8 cellular contexts compared by ENCODE assay signal in the genomic region with DNA sequence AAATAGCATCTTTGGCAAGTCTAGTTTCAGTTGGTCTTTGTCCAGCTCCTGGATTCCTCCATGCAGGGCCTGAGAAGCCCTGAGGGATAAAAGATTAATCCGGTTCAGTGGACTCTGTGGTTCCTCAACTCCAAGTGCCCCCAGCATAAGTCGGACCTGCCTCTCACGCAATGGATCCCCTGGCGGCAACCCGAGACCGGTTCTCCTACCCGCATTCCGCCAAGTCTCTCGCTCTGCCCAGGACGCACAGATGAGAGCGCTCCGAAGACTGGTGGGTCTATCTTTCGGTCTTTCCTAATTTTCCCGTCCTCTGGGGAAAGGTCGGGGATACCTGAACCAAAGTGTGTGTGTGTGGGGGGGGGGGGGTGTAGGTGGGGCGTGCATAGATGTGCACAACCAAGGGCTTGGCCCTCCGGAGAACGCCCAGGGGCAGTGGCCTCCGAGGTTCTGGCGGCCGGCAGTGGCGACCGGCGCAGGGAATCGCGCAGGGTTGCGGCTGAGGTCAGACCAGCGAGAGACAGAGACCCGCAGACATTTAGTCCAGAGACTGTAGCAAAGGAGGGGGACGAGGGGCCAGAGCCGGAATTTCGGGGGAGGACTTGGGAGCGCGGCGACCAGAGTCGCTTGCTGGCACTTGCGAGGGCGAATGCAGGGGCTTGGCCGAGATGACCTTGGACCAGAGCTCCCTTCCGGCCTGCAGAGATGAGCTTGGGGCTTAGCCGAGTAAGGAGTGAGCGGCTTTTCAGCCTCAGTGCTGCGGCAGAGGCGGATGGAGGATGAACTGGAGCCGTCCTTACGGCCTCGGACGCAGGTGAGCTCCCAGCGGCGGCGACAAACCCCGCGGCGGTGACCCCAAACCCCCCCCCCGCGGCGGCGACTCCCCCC. TPM values are rescaled to one million over a fixed set of nuclear protein-coding genes. Genes with fewer than 3 reads are reported as not detected.
A peak's percentile ranks its signal among the peaks of the same experiment; 100 is the strongest.
DNase-seq lines count a peak whose midpoint lies in the region; ATAC-seq and TF ChIP-seq lines count a peak whose summit lies in the region.

No MANE protein-coding gene starts in this region.

- intact Hi-C loops in activated T-helper 2 cell treated with anti-CD3 and anti-CD28 coated beads, Interferon-gamma antibody, Interleukin-2, Interleukin-4, amounts not matched to agents 10 μg/mL and 5 μg/mL and 100 μg/mL, durations not matched to agents 14 hours and 24 hours and 36 hours (cut with micrococcal nuclease), result loop anchor here (2.0 kb wide), 3 partner anchors 18 to 58 kb away; a partner anchor contains a TSS

- no peaks in the 10 kb centered on the region for H3K36me3 Mint-ChIP-seq in activated T-helper 2 cell treated with anti-CD3 and anti-CD28 coated beads, Interferon-gamma antibody, Interleukin-2, Interleukin-4, amounts not matched to agents 10 μg/mL and 5 μg/mL and 100 μg/mL, durations not matched to agents 14 hours and 24 hours and 36 hours (ENCODE audit: low read depth)

- no peaks in the 10 kb centered on the region for H3K9me3 Mint-ChIP-seq in activated T-helper 2 cell treated with anti-CD3 and anti-CD28 coated beads, Interferon-gamma antibody, Interleukin-2, Interleukin-4, amounts not matched to agents 10 μg/mL and 5 μg/mL and 100 μg/mL, durations not matched to agents 14 hours and 24 hours and 36 hours

- peak overlapping the region; percentile 78 for H3K4me3 ChIP-seq in H7 (ENCODE audit: insufficient read depth, low read depth, low read length)

- H3K27me3 Mint-ChIP-seq in activated T-helper 2 cell treated with anti-CD3 and anti-CD28 coated beads, Interferon-gamma antibody, Interleukin-2, Interleukin-4, amounts not matched to agents 10 μg/mL and 5 μg/mL and 100 μg/mL, durations not matched to agents 14 hours and 24 hours and 36 hours (ENCODE audit: low read depth), result peaks cover 5% of the 10 kb centered on the region

- peaks cover 16% of the 10 kb centered on the region for H3K4me1 Mint-ChIP-seq in activated T-helper 2 cell treated with anti-CD3 and anti-CD28 coated beads, Interferon-gamma antibody, Interleukin-2, Interleukin-4, amounts not matched to agents 10 μg/mL and 5 μg/mL and 100 μg/mL, durations not matched to agents 14 hours and 24 hours and 36 hours (ENCODE audit: low read depth)

- H3K27ac Mint-ChIP-seq in activated T-helper 2 cell treated with anti-CD3 and anti-CD28 coated beads, Interferon-gamma antibody, Interleukin-2, Interleukin-4, amounts not matched to agents 10 μg/mL and 5 μg/mL and 100 μg/mL, durations not matched to agents 14 hours and 24 hours and 36 hours, result peak overlapping the region; percentile 86

- H3K27me3 ChIP-seq in H7 (ENCODE audit: control insufficient read depth, insufficient read depth, low read length), result no peaks in the 10 kb centered on the region

- no peak for TF ChIP-seq CTCF in omental fat pad (IDR thresholded peaks at IDR 0.05)

- DNase-seq in activated CD8-positive, alpha-beta memory T cell treated with anti-CD3 and anti-CD28 coated beads, Interleukin-2, amount 50 U/mL, for 48 hours, result peak; percentile 76
- DNase-seq in activated CD8-positive, alpha-beta memory T cell treated with anti-CD3 and anti-CD28 coated beads for 24 hours, result no peak
- peak; percentile 88 for DNase-seq in H7
- DNase-seq in M059J (ENCODE audit: low read depth), result peak; percentile 97
- no peak for DNase-seq in activated T-helper 2 cell treated with anti-CD3 and anti-CD28 coated beads, Interferon-gamma antibody, Interleukin-2, Interleukin-4, amounts not matched to agents 10 μg/mL and 5 μg/mL and 100 μg/mL, durations not matched to agents 14 hours and 24 hours and 36 hours (ENCODE audit: low spot score)
- DNase-seq in glomerular visceral epithelial cell (ENCODE audit: extremely low spot score), result peak; percentile 87
- DNase-seq in omental fat pad (ENCODE audit: low spot score), result no peak
- no peak for DNase-seq in stimulated activated CD4-positive, alpha-beta T cell treated with anti-CD3 and anti-CD28 coated beads, Interleukin-1b, Interleukin-23, amount 100 ng/mL, for 48 hours

- no peaks in the 10 kb centered on the region for H3K36me3 ChIP-seq in H7 (replicated peaks; ENCODE audit: control insufficient read depth, insufficient read depth, low read length)

- peak; percentile 37 for ATAC-seq in omental fat pad (ENCODE audit: low FRiP score)

- H3K4me3 Mint-ChIP-seq in activated T-helper 2 cell treated with anti-CD3 and anti-CD28 coated beads, Interferon-gamma antibody, Interleukin-2, Interleukin-4, amounts not matched to agents 10 μg/mL and 5 μg/mL and 100 μg/mL, durations not matched to agents 14 hours and 24 hours and 36 hours (ENCODE audit: low read depth), result peak overlapping the region; percentile 87

RNA-seq across cellular contexts. Expression of a gene that starts 0.7 kb away (rescaled TPM):
- 10.7 and 17.4 TPM in 2 replicates for total RNA-seq in H7 (2014; rRNA removed; shearing (Covaris generic))
- 9.5 and 16.4 TPM in 2 replicates for total RNA-seq in M059J (2014; rRNA removed; shearing (Covaris generic))
- 9.4 and 9.6 TPM in 2 replicates for total RNA-seq in activated T-helper 2 cell treated with anti-CD3 and anti-CD28 coated beads, Interferon-gamma antibody, Interleukin-2, Interleukin-4, amounts not matched to agents 10 μg/mL and 5 μg/mL and 100 μg/mL, durations not matched to agents 14 hours and 24 hours and 36 hours
- total RNA-seq in omental fat pad, result 1 to 10 TPM; 3.1 to 9.2 (median 7.5) TPM

RNA-seq across cellular contexts. Expression of a gene that starts 18.2 kb away (rescaled TPM):
- total RNA-seq in H7 (2014; rRNA removed; shearing (Covaris generic)), result 5.0 and 9.3 TPM in 2 replicates
- total RNA-seq in M059J (2014; rRNA removed; shearing (Covaris generic)), result 0.44 and 0.49 TPM in 2 replicates
- total RNA-seq in activated T-helper 2 cell treated with anti-CD3 and anti-CD28 coated beads, Interferon-gamma antibody, Interleukin-2, Interleukin-4, amounts not matched to agents 10 μg/mL and 5 μg/mL and 100 μg/mL, durations not matched to agents 14 hours and 24 hours and 36 hours, result 10.3 TPM in 2 replicates
- total RNA-seq in omental fat pad, result 1 to 10 TPM in 2 of 4 donors, under 1 TPM in 2; 0.47 to 3.1 (median 1.5) TPM

RNA-seq across cellular contexts. Expression of a gene that starts 37.2 kb away (rescaled TPM):
- total RNA-seq in H7 (2014; rRNA removed; shearing (Covaris generic)), result 952 and 1,162 TPM in 2 replicates
- total RNA-seq in M059J (2014; rRNA removed; shearing (Covaris generic)), result 313 and 368 TPM in 2 replicates
- 1,309 and 1,313 TPM in 2 replicates for total RNA-seq in activated T-helper 2 cell treated with anti-CD3 and anti-CD28 coated beads, Interferon-gamma antibody, Interleukin-2, Interleukin-4, amounts not matched to agents 10 μg/mL and 5 μg/mL and 100 μg/mL, durations not matched to agents 14 hours and 24 hours and 36 hours
- 100 to 1,000 TPM; 136 to 255 (median 235) TPM for total RNA-seq in omental fat pad

Comparison
In these comparisons a context has a peak if more than half of its experiments do, and no peak if none do; other contexts are left out.
1. DNase-seq: peak in activated CD8-positive, alpha-beta memory T cell treated with anti-CD3 and anti-CD28 coated beads, Interleukin-2, amount 50 U/mL, for 48 hours (single experiment), H7 (single experiment), M059J (single experiment) and glomerular visceral epithelial cell (single experiment); none in activated CD8-positive, alpha-beta memory T cell treated with anti-CD3 and anti-CD28 coated beads for 24 hours (single experiment), activated T-helper 2 cell treated with anti-CD3 and anti-CD28 coated beads, Interferon-gamma antibody, Interleukin-2, Interleukin-4, amounts not matched to agents 10 μg/mL and 5 μg/mL and 100 μg/mL, durations not matched to agents 14 hours and 24 hours and 36 hours (single experiment), omental fat pad (single experiment) and stimulated activated CD4-positive, alpha-beta T cell treated with anti-CD3 and anti-CD28 coated beads, Interleukin-1b, Interleukin-23, amount 100 ng/mL, for 48 hours (single experiment).